Comparison of ENCODE assay signal across 22 cellular contexts in the genomic region with DNA sequence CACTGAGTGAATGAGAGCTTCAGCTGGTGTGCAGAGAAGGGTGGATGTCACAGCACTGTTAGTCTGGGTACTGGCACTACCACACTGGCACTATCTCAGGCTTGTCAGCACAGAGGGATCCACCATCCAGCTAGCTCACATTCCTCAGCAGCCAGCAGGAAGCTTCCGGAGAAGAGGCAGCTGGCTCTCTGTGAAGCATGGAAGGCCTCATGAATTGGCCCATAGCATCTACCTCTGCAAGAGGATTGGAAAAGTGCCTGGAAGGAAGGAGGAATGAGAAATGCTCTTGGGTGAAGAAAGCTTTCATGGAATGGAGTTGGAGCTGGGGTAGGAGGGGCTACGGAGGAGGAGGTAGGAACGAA. TPM values are rescaled to one million over a fixed set of nuclear protein-coding genes. Genes with fewer than 3 reads are reported as not detected.
DNase-seq lines count a peak whose midpoint lies in the region; ATAC-seq and TF ChIP-seq lines count a peak whose summit lies in the region.
"Had no signal": no experiment of that assay in that cellular context is flagged by ENCODE, and none has a peak within 500 bp of the region (broad histone marks: within the 10 kb centered on the region; RNA-seq: fewer than 3 reads in every experiment).

No MANE protein-coding gene starts in this region.

- no peaks in the 10 kb centered on the region for H3K9me3 Mint-ChIP-seq in activated naive CD4-positive, alpha-beta T cell treated with anti-CD3 and anti-CD28 coated beads, Interleukin-2, amount 10 ng/mL, durations not matched to agents 7 days and 5 days
- no peaks in the 10 kb centered on the region for H3K9me3 Mint-ChIP-seq in activated naive CD4-positive, alpha-beta T cell treated with anti-CD3 and anti-CD28 coated beads, Interleukin-2, amount 50 U/mL, for 72 hours
- no peaks in the 10 kb centered on the region for H3K9me3 Mint-ChIP-seq in endodermal cell
- no peaks in the 10 kb centered on the region for H3K9me3 Mint-ChIP-seq in neural progenitor cell
- H3K9me3 Mint-ChIP-seq: CD4-positive, alpha-beta T cell had no signal

- no peaks in the 10 kb centered on the region for H3K36me3 Mint-ChIP-seq in activated naive CD4-positive, alpha-beta T cell treated with anti-CD3 and anti-CD28 coated beads, Interleukin-2, amount 10 ng/mL, durations not matched to agents 7 days and 5 days
- H3K36me3 Mint-ChIP-seq in activated naive CD4-positive, alpha-beta T cell treated with anti-CD3 and anti-CD28 coated beads, Interleukin-2, amount 50 U/mL, for 72 hours, result peaks cover 0 to 4% of the 10 kb centered on the region in 2 donors
- no peaks in the 10 kb centered on the region for H3K36me3 Mint-ChIP-seq in endodermal cell (ENCODE audit: low read depth)
- H3K36me3 Mint-ChIP-seq in neural progenitor cell, result no peaks in the 10 kb centered on the region

- H3K4me1 Mint-ChIP-seq in activated naive CD4-positive, alpha-beta T cell treated with anti-CD3 and anti-CD28 coated beads, Interleukin-2, amount 10 ng/mL, durations not matched to agents 7 days and 5 days, result peaks cover 10% of the 10 kb centered on the region
- H3K4me1 Mint-ChIP-seq in endodermal cell (peaks cover 5% of the 10 kb centered on the region), neural progenitor cell (peaks cover 18% of the 10 kb centered on the region)

- H3K4me2 ChIP-seq in PC-9 (no peak overlapping the region), neural progenitor cell (no peak overlapping the region)

- POLR2A ChIA-PET in PC-9 (lab: Charles Lee; ENCODE audit: unreplicated experiment), result interaction anchor here (0.6 to 0.9 kb wide), 4 partner anchors 31 to 210 kb away, joined by 3 to 5 read pairs (median 4); no protein-coding TSS in a partner anchor

- no peak overlapping the region for H3K9ac ChIP-seq in endodermal cell (ENCODE audit: extremely low read depth, low read length, poor library complexity, severe bottlenecking)
- H3K9ac ChIP-seq in neural progenitor cell, result no peak overlapping the region

- no TSS peak for BruUV-seq in PC-9 (replicated peaks; lab: Mats Ljungman, UMichigan)

- H3K36me3 ChIP-seq in endodermal cell (ENCODE audit: control insufficient read depth, insufficient read depth, low read length) (no peaks in the 10 kb centered on the region), PC-9 (ENCODE audit: low read depth) (no peaks in the 10 kb centered on the region), neural progenitor cell (no peaks in the 10 kb centered on the region)
- H3K36me3 ChIP-seq: SJSA1 had no signal

- H3K4me1 ChIP-seq in endodermal cell (ENCODE audit: control insufficient read depth, insufficient read depth, low read length) (no peaks in the 10 kb centered on the region), PC-9 (replicated peaks; ENCODE audit: insufficient read depth) (peaks cover 19% of the 10 kb centered on the region), neural progenitor cell (peaks cover 15% of the 10 kb centered on the region)

- H3K27ac Mint-ChIP-seq in activated naive CD4-positive, alpha-beta T cell treated with anti-CD3 and anti-CD28 coated beads, Interleukin-2, amount 10 ng/mL, durations not matched to agents 7 days and 5 days, result no peak overlapping the region
- H3K27ac Mint-ChIP-seq in activated naive CD4-positive, alpha-beta T cell treated with anti-CD3 and anti-CD28 coated beads, Interleukin-2, amount 50 U/mL, for 72 hours, result no peak overlapping the region
- no peak overlapping the region for H3K27ac Mint-ChIP-seq in endodermal cell
- no peak overlapping the region for H3K27ac Mint-ChIP-seq in neural progenitor cell
- H3K27ac Mint-ChIP-seq: CD4-positive, alpha-beta T cell had no signal

- H3K4me3 ChIP-seq in endodermal cell (ENCODE audit: low read length) (no peak overlapping the region), PC-9 (no peak overlapping the region), neural progenitor cell (no peak overlapping the region)
- H3K4me3 ChIP-seq: SJSA1 had no signal

- TF ChIP-seq CTCF in endodermal cell (conservative IDR thresholded peaks at IDR 0.05) (no peak), PC-9 (conservative IDR thresholded peaks at IDR 0.05) (no peak), neural progenitor cell (IDR thresholded peaks at IDR 0.05) (no peak)

- no peak overlapping the region for H3K27ac ChIP-seq in endodermal cell (ENCODE audit: low read depth, low read length)
- H3K27ac ChIP-seq in PC-9, result no peak overlapping the region
- no peak overlapping the region for H3K27ac ChIP-seq in neural progenitor cell
- H3K27ac ChIP-seq: RWPE1, SJSA1 had no signal

- H2AFZ ChIP-seq in PC-9 (no peak overlapping the region), neural progenitor cell (replicated peaks) (no peak overlapping the region)

- H3K27me3 Mint-ChIP-seq in activated naive CD4-positive, alpha-beta T cell treated with anti-CD3 and anti-CD28 coated beads, Interleukin-2, amount 10 ng/mL, durations not matched to agents 7 days and 5 days, result peaks cover 88% of the 10 kb centered on the region
- H3K27me3 Mint-ChIP-seq in endodermal cell (ENCODE audit: insufficient read depth) (peaks cover 74% of the 10 kb centered on the region), neural progenitor cell (ENCODE audit: insufficient read depth, low read depth) (peaks cover 43% of the 10 kb centered on the region)

- WGBS in endodermal cell (ENCODE audit: insufficient coverage in 1 of 2, insufficient read length in 1 of 2), 2 experiments, result 83 to 92% methylated on average over 3 of the region's 3 CpGs

- peaks cover 68% of the 10 kb centered on the region for H3K27me3 ChIP-seq in endodermal cell (ENCODE audit: control insufficient read depth, insufficient read depth, low read length, poor library complexity, severe bottlenecking)
- H3K27me3 ChIP-seq in PC-9 (ENCODE audit: insufficient read depth, low read depth), result no peaks in the 10 kb centered on the region
- H3K27me3 ChIP-seq in neural progenitor cell, result peaks cover 60% of the 10 kb centered on the region
- H3K27me3 ChIP-seq: SJSA1 had no signal

- H4K20me1 ChIP-seq in PC-9 (ENCODE audit: insufficient read depth), result no peaks in the 10 kb centered on the region
- no peaks in the 10 kb centered on the region for H4K20me1 ChIP-seq in neural progenitor cell (ENCODE audit: low read depth)

- DNase-seq in activated naive CD4-positive, alpha-beta T cell treated with anti-CD3 and anti-CD28 coated beads, Interleukin-2, amount 10 ng/mL, durations not matched to agents 7 days and 5 days, result peak; percentile 10
- no peak for DNase-seq in activated naive CD4-positive, alpha-beta T cell treated with anti-CD3 and anti-CD28 coated beads, Interleukin-2, amount 50 U/mL, for 72 hours (ENCODE audit: low spot score in 2 of 2)
- peak; percentile 18 for DNase-seq in EL
- DNase-seq in endodermal cell, result peak; percentile 35
- peak; percentile 34 for DNase-seq in pons (ENCODE audit: low spot score)
- DNase-seq in PC-9, result no peak
- no peak for DNase-seq in neural progenitor cell (ENCODE audit: low spot score)
- DNase-seq: AML-193; DMS79 treated with DMSO at 0.1 percent for 48 hours; GF-D8; H7; Karpas-422; NCI-H1417 treated with DMSO at 0.1 percent for 48 hours; NCI-H226; NCI-H69; NK-92 treated with Interleukin-12 subunit alpha and Interleukin-12 subunit beta, amount 100 ng/mL, for 24 hours; OCI-M1 had no signal

- no peaks in the 10 kb centered on the region for H3K9me2 ChIP-seq in PC-9 (ENCODE audit: insufficient read depth)

- ATAC-seq in activated naive CD4-positive, alpha-beta T cell treated with anti-CD3 and anti-CD28 coated beads, Interleukin-2, amount 50 U/mL, for 72 hours, result no peak
- no peak for ATAC-seq in GM21576 (IDR thresholded peaks at IDR 0.05; ENCODE audit: unreplicated experiment)

- no peak overlapping the region for H3K4me3 Mint-ChIP-seq in activated naive CD4-positive, alpha-beta T cell treated with anti-CD3 and anti-CD28 coated beads, Interleukin-2, amount 10 ng/mL, durations not matched to agents 7 days and 5 days
- H3K4me3 Mint-ChIP-seq in endodermal cell (no peak overlapping the region), neural progenitor cell (no peak overlapping the region)
- H3K4me3 Mint-ChIP-seq: CD4-positive, alpha-beta T cell had no signal

- H3F3A ChIP-seq in PC-9 (ENCODE audit: insufficient read depth, low read depth) (peaks cover 4% of the 10 kb centered on the region; the same call in 1 of the 2 replicates), neural progenitor cell (ENCODE audit: low read depth) (no peaks in the 10 kb centered on the region)

- CTCF ChIA-PET in activated naive CD4-positive, alpha-beta T cell treated with anti-CD3 and anti-CD28 coated beads, Interleukin-2, amount 10 ng/mL, durations not matched to agents 7 days and 5 days (lab: Charles Lee), result interaction anchor here (0.8 to 4.9 kb wide), 7 partner anchors 8 to 567 kb away, joined by 3 to 34 read pairs (median 5); no protein-coding TSS in a partner anchor
- CTCF ChIA-PET in PC-9 (lab: Charles Lee), result interaction anchor here (1.9 kb wide), 1 partner anchor 32 kb away, joined by 6 read pairs; no protein-coding TSS in a partner anchor

- H3K79me2 ChIP-seq in PC-9 (ENCODE audit: low read depth), result no peaks in the 10 kb centered on the region
- H3K79me2 ChIP-seq in neural progenitor cell (ENCODE audit: low read depth), result no peaks in the 10 kb centered on the region

- H3K9me3 ChIP-seq in endodermal cell (ENCODE audit: control insufficient read depth, low read length) (no peaks in the 10 kb centered on the region), PC-9 (ENCODE audit: insufficient read depth, low read depth) (no peaks in the 10 kb centered on the region), neural progenitor cell (ENCODE audit: low read depth) (no peaks in the 10 kb centered on the region)
- H3K9me3 ChIP-seq: SJSA1 had no signal

- intact Hi-C loops in PC-9 (cut with micrococcal nuclease; ENCODE audit: unreplicated experiment), result no loop called here

RNA-seq across cellular contexts. Expression of a gene that starts 9.9 kb away (rescaled TPM):
- total RNA-seq in activated naive CD4-positive, alpha-beta T cell treated with anti-CD3 and anti-CD28 coated beads, Interleukin-2, amount 50 U/mL, for 72 hours, result not detected
- total RNA-seq in endodermal cell (not detected), PC-9 (2021) (0.43 TPM in 1 of 2 replicates, not detected in the other), neural progenitor cell (ENCODE audit: low replicate concordance) (not detected in 2 replicates)
- not detected for polyA plus RNA-seq in endodermal cell (2013, experiment 1 of 2)
- polyA plus RNA-seq in endodermal cell (2013, experiment 2 of 2), result not detected
- total RNA-seq: CD4-positive, alpha-beta T cell; SJSA1 had no signal

RNA-seq across cellular contexts. Expression of a gene that starts 19.9 kb away (rescaled TPM):
- not detected for total RNA-seq in activated naive CD4-positive, alpha-beta T cell treated with anti-CD3 and anti-CD28 coated beads, Interleukin-2, amount 50 U/mL, for 72 hours
- total RNA-seq in endodermal cell, result not detected
- polyA plus RNA-seq in endodermal cell (2013, experiment 1 of 2), result not detected
- not detected for polyA plus RNA-seq in endodermal cell (2013, experiment 2 of 2)
- total RNA-seq in PC-9 (2021), result 2.5 and 4.3 TPM in 2 replicates
- total RNA-seq in neural progenitor cell (ENCODE audit: low replicate concordance), result 0.09 TPM in 1 of 2 replicates, not detected in the other
- total RNA-seq: CD4-positive, alpha-beta T cell; H7 had no signal

RNA-seq across cellular contexts. Expression of a gene that starts 36.8 kb away (rescaled TPM):
- under 1 TPM in 1 of 2 donors, not detected in 1; 0.37 TPM for total RNA-seq in activated naive CD4-positive, alpha-beta T cell treated with anti-CD3 and anti-CD28 coated beads, Interleukin-2, amount 50 U/mL, for 72 hours
- not detected for total RNA-seq in endodermal cell
- not detected for polyA plus RNA-seq in endodermal cell (2013, experiment 1 of 2)
- polyA plus RNA-seq in endodermal cell (2013, experiment 2 of 2), result not detected
- 2.7 and 5.7 TPM in 2 replicates for total RNA-seq in PC-9 (2021)
- total RNA-seq in neural progenitor cell (ENCODE audit: low replicate concordance), result not detected in 2 replicates
- total RNA-seq: CD4-positive, alpha-beta T cell; H7 had no signal

RNA-seq across cellular contexts. Expression of a gene that starts 56.0 kb away (rescaled TPM):
- not detected for total RNA-seq in activated naive CD4-positive, alpha-beta T cell treated with anti-CD3 and anti-CD28 coated beads, Interleukin-2, amount 50 U/mL, for 72 hours
- total RNA-seq in endodermal cell (not detected), PC-9 (2021) (not detected in 2 replicates), neural progenitor cell (ENCODE audit: low replicate concordance) (not detected in 2 replicates)
- polyA plus RNA-seq in endodermal cell (2013, experiment 1 of 2), result not detected
- polyA plus RNA-seq in endodermal cell (2013, experiment 2 of 2), result not detected
- total RNA-seq: A172; CD4-positive, alpha-beta T cell; H7; SJSA1 had no signal

Comparison
In these comparisons a context has a peak if more than half of its experiments do, and no peak if none do; other contexts are left out.
1. DNase-seq: peak in activated naive CD4-positive, alpha-beta T cell treated with anti-CD3 and anti-CD28 coated beads, Interleukin-2, amount 10 ng/mL, durations not matched to agents 7 days and 5 days (single experiment), EL (single experiment), endodermal cell (single experiment) and pons (single experiment); none in activated naive CD4-positive, alpha-beta T cell treated with anti-CD3 and anti-CD28 coated beads, Interleukin-2, amount 50 U/mL, for 72 hours (0 of 2), PC-9 (0 of 2) and neural progenitor cell (single experiment).